In genomic region chr9:113219186-113219936, GRCh38 we compare ENCODE assay signal across 8 cellular contexts. TPM values are rescaled to one million over a fixed set of nuclear protein-coding genes. Genes with fewer than 3 reads are reported as not detected.
DNase-seq lines count a peak whose midpoint lies in the region; ATAC-seq and TF ChIP-seq lines count a peak whose summit lies in the region.

No MANE protein-coding gene starts in this region.

- peak overlapping the region; percentile 98 for H3K4me2 ChIP-seq in osteoblast (ENCODE audit: insufficient read depth, low read length)

- POLR2A ChIA-PET in RWPE1 (lab: Yijun Ruan, JAX; ENCODE audit: low non-redundant PET) = no interaction called here

- no peaks in the 10 kb centered on the region for H3K36me3 ChIP-seq in CD4-positive, CD25-positive, alpha-beta regulatory T cell (ENCODE audit: control insufficient read depth, insufficient read depth, low read length)
- H3K36me3 ChIP-seq in adipocyte (ENCODE audit: control insufficient read depth, insufficient read depth, low read length, severe bottlenecking) = no peaks in the 10 kb centered on the region
- peaks cover 6% of the 10 kb centered on the region for H3K36me3 ChIP-seq in osteoblast (ENCODE audit: insufficient read depth, low read length)
- H3K36me3 ChIP-seq in mucosa of descending colon (ENCODE audit: low read depth) = no peaks in the 10 kb centered on the region

- peaks cover 90% of the 10 kb centered on the region for H3K79me2 ChIP-seq in osteoblast (ENCODE audit: insufficient read depth, low read length)

- H3K27ac ChIP-seq in CD4-positive, CD25-positive, alpha-beta regulatory T cell (ENCODE audit: insufficient read depth, low read length, poor library complexity, severe bottlenecking) = peak overlapping the region; percentile 87
- H3K27ac ChIP-seq in osteoblast (ENCODE audit: low read depth, low read length) = peak overlapping the region; percentile 92
- no peak overlapping the region for H3K27ac ChIP-seq in RWPE1

- H3K27me3 ChIP-seq in CD4-positive, CD25-positive, alpha-beta regulatory T cell (ENCODE audit: control insufficient read depth, insufficient read depth, low read length) = no peaks in the 10 kb centered on the region
- H3K27me3 ChIP-seq in adipocyte (replicated peaks; ENCODE audit: control insufficient read depth, insufficient read depth, low read length) = no peaks in the 10 kb centered on the region
- H3K27me3 ChIP-seq in osteoblast (ENCODE audit: insufficient read depth, low read length) = no peaks in the 10 kb centered on the region

- H3K4me3 Mint-ChIP-seq in CD4-positive, CD25-positive, alpha-beta regulatory T cell = peak overlapping the region; percentile 93 to 97 (median 95)

- H2AFZ ChIP-seq in osteoblast (ENCODE audit: low read length) = no peak overlapping the region

- no peaks in the 10 kb centered on the region for H3K9me3 ChIP-seq in CD4-positive, CD25-positive, alpha-beta regulatory T cell (ENCODE audit: control insufficient read depth in 2 of 2, low read length in 2 of 2)
- H3K9me3 ChIP-seq in adipocyte (ENCODE audit: control insufficient read depth, low read length) (no peaks in the 10 kb centered on the region), osteoblast (ENCODE audit: low read depth, low read length) (no peaks in the 10 kb centered on the region), mucosa of descending colon (no peaks in the 10 kb centered on the region)

- peaks cover 0 to 2% (median 0%) of the 10 kb centered on the region in 7 donors for H3K9me3 Mint-ChIP-seq in CD4-positive, CD25-positive, alpha-beta regulatory T cell

- no peak for ATAC-seq in CD4-positive, CD25-positive, alpha-beta regulatory T cell (ENCODE audit: low read depth in 2 of 2)
- peak; percentile 33 for ATAC-seq in GM19438 (IDR thresholded peaks at IDR 0.05; ENCODE audit: low read depth, unreplicated experiment)
- ATAC-seq in HG03469 (IDR thresholded peaks at IDR 0.05; ENCODE audit: unreplicated experiment) = peak; percentile 31
- ATAC-seq in mucosa of descending colon = no peak

- H3K9ac ChIP-seq in adipocyte (ENCODE audit: low read length) = peak overlapping the region; percentile 98

- peak overlapping the region; percentile 89 to 97 (median 94) for H3K27ac Mint-ChIP-seq in CD4-positive, CD25-positive, alpha-beta regulatory T cell

- no peaks in the 10 kb centered on the region for H3K27me3 Mint-ChIP-seq in CD4-positive, CD25-positive, alpha-beta regulatory T cell

- intact Hi-C loops in mucosa of descending colon (cut with DNase I, micrococcal nuclease) = no loop called here

- TF ChIP-seq CTCF in osteoblast (IDR thresholded peaks at IDR 0.05; ENCODE audit: extremely low read depth, low read depth, low read length) (no peak), mucosa of descending colon (IDR thresholded peaks at IDR 0.05) (no peak), RWPE1 (conservative IDR thresholded peaks at IDR 0.05; ENCODE audit: low read depth) (no peak)

- CTCF ChIA-PET in RWPE1 (lab: Yijun Ruan, JAX) = no interaction called here

- peak overlapping the region; percentile 87 for H3K4me3 ChIP-seq in CD4-positive, CD25-positive, alpha-beta regulatory T cell (ENCODE audit: low read depth, low read length)
- H3K4me3 ChIP-seq in adipocyte (ENCODE audit: low read length) (peak overlapping the region; percentile 99), osteoblast (ENCODE audit: insufficient read depth, low read length) (peak overlapping the region; percentile 97), mucosa of descending colon (no peak overlapping the region)

- peaks cover 23 to 70% (median 50%) of the 10 kb centered on the region in 4 donors for H3K4me1 Mint-ChIP-seq in CD4-positive, CD25-positive, alpha-beta regulatory T cell

- peaks cover 6% of the 10 kb centered on the region for H4K20me1 ChIP-seq in osteoblast (ENCODE audit: insufficient read depth, low read length)

- no peak for DNase-seq in CD4-positive, CD25-positive, alpha-beta regulatory T cell
- DNase-seq in adipocyte (ENCODE audit: low read depth) (no peak), osteoblast (ENCODE audit: insufficient read length, low spot score, missing footprints) (no peak), mucosa of descending colon (no peak), NCI-H2081 treated with DMSO at 0.1 percent for 48 hours (lab: John Stamatoyannopoulos, UW) (no peak), RWPE1 (ENCODE audit: low spot score) (no peak)

- no peaks in the 10 kb centered on the region for H3K36me3 Mint-ChIP-seq in CD4-positive, CD25-positive, alpha-beta regulatory T cell

- peaks cover 39% of the 10 kb centered on the region for H3K4me1 ChIP-seq in CD4-positive, CD25-positive, alpha-beta regulatory T cell (ENCODE audit: control insufficient read depth, insufficient read depth, low read length, poor library complexity, severe bottlenecking)
- H3K4me1 ChIP-seq in adipocyte (ENCODE audit: control insufficient read depth, insufficient read depth, low read length) (peaks cover 40% of the 10 kb centered on the region), osteoblast (ENCODE audit: insufficient read depth, low read length) (peaks cover 28% of the 10 kb centered on the region), mucosa of descending colon (ENCODE audit: low read depth) (peaks cover 32% of the 10 kb centered on the region)

RNA-seq across cellular contexts. Expression of gene FKBP15, which starts 1.7 kb away (rescaled TPM):
- total RNA-seq in CD4-positive, CD25-positive, alpha-beta regulatory T cell = 24.9 TPM
- 1 to 10 TPM; 7.1 to 9.8 (median 8.9) TPM for polyA plus RNA-seq in CD4-positive, CD25-positive, alpha-beta regulatory T cell
- total RNA-seq in osteoblast = 29.8 and 31.8 TPM in 2 replicates
- 10 to 100 TPM; 26.6 to 30.9 (median 26.8) TPM for total RNA-seq in mucosa of descending colon

RNA-seq across cellular contexts. Expression of gene SLC31A1, which starts 2.0 kb away (rescaled TPM):
- 6.1 TPM for total RNA-seq in CD4-positive, CD25-positive, alpha-beta regulatory T cell
- polyA plus RNA-seq in CD4-positive, CD25-positive, alpha-beta regulatory T cell = 1 to 10 TPM; 3.1 to 6.1 (median 4.2) TPM
- total RNA-seq in osteoblast = 45.2 and 53.0 TPM in 2 replicates
- total RNA-seq in mucosa of descending colon = 10 to 100 TPM; 26.5 to 63.7 (median 34.7) TPM

RNA-seq across cellular contexts. Expression of gene CDC26, which starts 56.0 kb away (rescaled TPM):
- total RNA-seq in CD4-positive, CD25-positive, alpha-beta regulatory T cell = 26.3 TPM
- polyA plus RNA-seq in CD4-positive, CD25-positive, alpha-beta regulatory T cell = 100 to 1,000 TPM; 161 to 182 (median 173) TPM
- total RNA-seq in osteoblast = 20.9 and 27.9 TPM in 2 replicates
- total RNA-seq in mucosa of descending colon = 10 to 100 TPM; 19.3 to 45.8 (median 25.9) TPM

RNA-seq across cellular contexts. Expression of gene PRPF4, which starts 56.1 kb away (rescaled TPM):
- 22.9 TPM for total RNA-seq in CD4-positive, CD25-positive, alpha-beta regulatory T cell
- 10 to 100 TPM; 18.4 to 25.7 (median 22.5) TPM for polyA plus RNA-seq in CD4-positive, CD25-positive, alpha-beta regulatory T cell
- 18.1 and 21.8 TPM in 2 replicates for total RNA-seq in osteoblast
- total RNA-seq in mucosa of descending colon = 10 to 100 TPM; 13.2 to 18.4 (median 15.8) TPM

Comparison
In these comparisons a context has a peak if more than half of its experiments do, and no peak if none do; other contexts are left out.
1. ATAC-seq: peak in GM19438 (single experiment) and HG03469 (single experiment); none in CD4-positive, CD25-positive, alpha-beta regulatory T cell (0 of 2) and mucosa of descending colon (single experiment).